Comparison of ENCODE assay signal across 8 cellular contexts in the genomic region with DNA sequence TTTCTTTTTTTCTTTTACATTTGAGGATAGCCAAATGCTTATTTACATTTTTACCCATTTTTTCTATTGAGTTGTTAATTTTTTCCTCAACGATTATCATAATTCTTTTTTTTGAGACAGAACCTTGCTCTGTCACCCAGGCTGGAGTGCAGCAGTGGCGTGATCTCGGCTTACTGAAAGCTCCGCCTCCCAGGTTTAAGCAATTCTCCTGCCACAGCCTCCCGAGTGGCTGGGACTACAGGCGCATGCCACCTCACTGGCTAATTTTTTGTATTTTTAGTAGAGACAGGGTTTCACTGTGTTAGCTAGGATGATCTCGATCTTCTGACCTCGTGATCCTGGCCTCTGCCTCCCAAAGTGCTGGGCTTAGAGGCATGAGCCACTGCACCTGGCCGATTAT.
"Had no signal": no experiment of that assay in that cellular context is flagged by ENCODE, and none has a peak within 500 bp of the region (broad histone marks: within the 10 kb centered on the region; RNA-seq: fewer than 3 reads in every experiment).

No MANE protein-coding gene starts in this region.

- FAIRE-seq: G401.6, GM12878, GM12891, GM12892, GM18507, GM19239 had no signal

- ATAC-seq: GM12878 had no signal

- DNase-seq: GDM1, GF-D8 had no signal

- H3K4me3 ChIP-seq: GM12878 had no signal
